8 cellular contexts compared by ENCODE assay signal in the genomic region with DNA sequence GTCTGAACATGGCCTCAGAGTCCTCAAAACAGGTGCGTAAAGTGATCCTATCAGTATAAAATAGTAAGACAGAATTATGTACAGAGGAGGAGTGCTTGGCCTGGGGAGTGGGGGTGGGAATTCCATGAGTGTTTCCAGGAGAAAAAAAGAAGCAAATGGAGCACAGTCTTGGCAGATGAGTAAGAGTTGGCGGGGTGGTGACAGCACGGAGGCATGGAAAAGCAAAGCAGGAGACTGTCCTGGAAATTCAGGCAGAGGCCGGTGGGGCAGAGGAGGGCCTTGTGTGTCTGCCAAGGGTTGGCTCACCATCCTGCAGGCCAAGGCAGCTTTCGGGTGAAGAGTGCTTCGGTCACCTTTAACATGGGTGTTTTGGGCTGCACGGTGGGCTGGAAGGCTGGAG.
DNase-seq lines count a peak whose midpoint lies in the region; ATAC-seq, FAIRE-seq and TF ChIP-seq lines count a peak whose summit lies in the region.

No MANE protein-coding gene starts in this region.

- no peak overlapping the region for H3K4me3 Mint-ChIP-seq in astrocyte (ENCODE audit: unreplicated experiment)
- no peak overlapping the region for H3K4me3 Mint-ChIP-seq in activated naive CD8-positive, alpha-beta T cell treated with anti-CD3 and anti-CD28 coated beads, Interleukin-2, amount 50 U/mL, for 24 hours

- H3K4me3 ChIP-seq in astrocyte (ENCODE audit: insufficient read depth, low read depth, low read length): peak overlapping the region; percentile 31

- peaks cover 44% of the 10 kb centered on the region for H3K4me1 ChIP-seq in astrocyte (ENCODE audit: insufficient read depth, low read length)

- H3K27me3 ChIP-seq in astrocyte (ENCODE audit: insufficient read depth, low read length): no peaks in the 10 kb centered on the region

- H3K9me3 Mint-ChIP-seq in astrocyte (ENCODE audit: unreplicated experiment): no peaks in the 10 kb centered on the region
- no peaks in the 10 kb centered on the region for H3K9me3 Mint-ChIP-seq in activated naive CD8-positive, alpha-beta T cell treated with anti-CD3 and anti-CD28 coated beads, Interleukin-2, amount 50 U/mL, for 24 hours

- H3K27me3 Mint-ChIP-seq in astrocyte (ENCODE audit: low read depth, unreplicated experiment): peaks cover 2% of the 10 kb centered on the region
- H3K27me3 Mint-ChIP-seq in activated naive CD8-positive, alpha-beta T cell treated with anti-CD3 and anti-CD28 coated beads, Interleukin-2, amount 50 U/mL, for 24 hours: no peaks in the 10 kb centered on the region

- peak; percentile 67 to 71 for ATAC-seq in left cardiac atrium
- ATAC-seq in sciatic nerve: peak; percentile 16
- ATAC-seq in activated naive CD8-positive, alpha-beta T cell treated with anti-CD3 and anti-CD28 coated beads, Interleukin-2, amount 50 U/mL, for 24 hours: no peak
- ATAC-seq in stimulated activated naive CD8-positive, alpha-beta T cell treated with anti-CD3 and anti-CD28 coated beads, Interleukin-15, Interleukin-2, amounts not matched to agents 100 U/mL and 50 U/mL, for 24 hours: no peak

- H3K4me1 Mint-ChIP-seq in astrocyte (ENCODE audit: low read depth, unreplicated experiment): peaks cover 50% of the 10 kb centered on the region
- H3K4me1 Mint-ChIP-seq in activated naive CD8-positive, alpha-beta T cell treated with anti-CD3 and anti-CD28 coated beads, Interleukin-2, amount 50 U/mL, for 24 hours: peaks cover 3% of the 10 kb centered on the region

- peak overlapping the region; percentile 80 for H3K9ac ChIP-seq in astrocyte (ENCODE audit: low read length)

- no peak overlapping the region for H2AFZ ChIP-seq in astrocyte (ENCODE audit: low read depth, low read length)

- no peak for TF ChIP-seq CTCF in astrocyte (IDR thresholded peaks at IDR 0.05; ENCODE audit: insufficient read depth, low read depth, low read length)

- H3K9me3 ChIP-seq in astrocyte (ENCODE audit: insufficient read depth, low read depth, low read length): no peaks in the 10 kb centered on the region

- H3K36me3 Mint-ChIP-seq in astrocyte (ENCODE audit: low read depth, unreplicated experiment): no peaks in the 10 kb centered on the region
- no peaks in the 10 kb centered on the region for H3K36me3 Mint-ChIP-seq in activated naive CD8-positive, alpha-beta T cell treated with anti-CD3 and anti-CD28 coated beads, Interleukin-2, amount 50 U/mL, for 24 hours (ENCODE audit: low read depth)

- DNase-seq in EH (ENCODE audit: low read depth): peak; percentile 98
- DNase-seq in astrocyte (ENCODE audit: low read depth): peak; percentile 80
- peak; percentile 69 for DNase-seq in left cardiac atrium
- DNase-seq in sciatic nerve (ENCODE audit: low spot score): peak; percentile 64
- DNase-seq in NCI-H2171 treated with DMSO at 0.1 percent for 48 hours (lab: John Stamatoyannopoulos, UW): no peak
- DNase-seq in activated CD4-positive, alpha-beta T cell treated with anti-CD3 and anti-CD28 coated beads, Interleukin-2, amount 50 U/mL, for 4 hours: no peak
- no peak for DNase-seq in activated naive CD8-positive, alpha-beta T cell treated with anti-CD3 and anti-CD28 coated beads, Interleukin-2, amount 50 U/mL, for 24 hours
- no peak for DNase-seq in stimulated activated naive CD8-positive, alpha-beta T cell treated with anti-CD3 and anti-CD28 coated beads, Interleukin-15, Interleukin-2, amounts not matched to agents 100 U/mL and 50 U/mL, for 24 hours

- H3K27ac ChIP-seq in astrocyte (ENCODE audit: low read depth, low read length): peak overlapping the region; percentile 97

- intact Hi-C loops in left cardiac atrium (cut with DNase I): loop anchor here in 1 of 2 donors (2.0 to 5.0 kb wide), 2 partner anchors 40 to 49 kb away; no protein-coding TSS in a partner anchor
- intact Hi-C loops in sciatic nerve (cut with DNase I): no loop called here

- no peaks in the 10 kb centered on the region for H3K79me2 ChIP-seq in astrocyte (ENCODE audit: insufficient read depth, low read length)

- peak overlapping the region; percentile 92 for H3K27ac Mint-ChIP-seq in astrocyte (ENCODE audit: unreplicated experiment)
- H3K27ac Mint-ChIP-seq in activated naive CD8-positive, alpha-beta T cell treated with anti-CD3 and anti-CD28 coated beads, Interleukin-2, amount 50 U/mL, for 24 hours: no peak overlapping the region

- no peaks in the 10 kb centered on the region for H4K20me1 ChIP-seq in astrocyte (ENCODE audit: insufficient read depth, low read length)

- no peaks in the 10 kb centered on the region for H3K36me3 ChIP-seq in astrocyte (ENCODE audit: insufficient read depth, low read length)

- peak; percentile 13 for FAIRE-seq in astrocyte (lab: Jason Lieb, UNC)

- H3K4me2 ChIP-seq in astrocyte (ENCODE audit: low read length): peak overlapping the region; percentile 82

Comparison
In these comparisons a context has a peak if more than half of its experiments do, and no peak if none do; other contexts are left out.
1. DNase-seq: peak in EH (single experiment), astrocyte (single experiment), left cardiac atrium (single experiment) and sciatic nerve (single experiment); none in NCI-H2171 treated with DMSO at 0.1 percent for 48 hours (single experiment), activated CD4-positive, alpha-beta T cell treated with anti-CD3 and anti-CD28 coated beads, Interleukin-2, amount 50 U/mL, for 4 hours (0 of 2), activated naive CD8-positive, alpha-beta T cell treated with anti-CD3 and anti-CD28 coated beads, Interleukin-2, amount 50 U/mL, for 24 hours (single experiment) and stimulated activated naive CD8-positive, alpha-beta T cell treated with anti-CD3 and anti-CD28 coated beads, Interleukin-15, Interleukin-2, amounts not matched to agents 100 U/mL and 50 U/mL, for 24 hours (single experiment).
2. ATAC-seq: peak in left cardiac atrium (2 of 2) and sciatic nerve (single experiment); none in activated naive CD8-positive, alpha-beta T cell treated with anti-CD3 and anti-CD28 coated beads, Interleukin-2, amount 50 U/mL, for 24 hours (single experiment) and stimulated activated naive CD8-positive, alpha-beta T cell treated with anti-CD3 and anti-CD28 coated beads, Interleukin-15, Interleukin-2, amounts not matched to agents 100 U/mL and 50 U/mL, for 24 hours (single experiment).